1 cellular context compared by ENCODE assay signal in the genomic region with DNA sequence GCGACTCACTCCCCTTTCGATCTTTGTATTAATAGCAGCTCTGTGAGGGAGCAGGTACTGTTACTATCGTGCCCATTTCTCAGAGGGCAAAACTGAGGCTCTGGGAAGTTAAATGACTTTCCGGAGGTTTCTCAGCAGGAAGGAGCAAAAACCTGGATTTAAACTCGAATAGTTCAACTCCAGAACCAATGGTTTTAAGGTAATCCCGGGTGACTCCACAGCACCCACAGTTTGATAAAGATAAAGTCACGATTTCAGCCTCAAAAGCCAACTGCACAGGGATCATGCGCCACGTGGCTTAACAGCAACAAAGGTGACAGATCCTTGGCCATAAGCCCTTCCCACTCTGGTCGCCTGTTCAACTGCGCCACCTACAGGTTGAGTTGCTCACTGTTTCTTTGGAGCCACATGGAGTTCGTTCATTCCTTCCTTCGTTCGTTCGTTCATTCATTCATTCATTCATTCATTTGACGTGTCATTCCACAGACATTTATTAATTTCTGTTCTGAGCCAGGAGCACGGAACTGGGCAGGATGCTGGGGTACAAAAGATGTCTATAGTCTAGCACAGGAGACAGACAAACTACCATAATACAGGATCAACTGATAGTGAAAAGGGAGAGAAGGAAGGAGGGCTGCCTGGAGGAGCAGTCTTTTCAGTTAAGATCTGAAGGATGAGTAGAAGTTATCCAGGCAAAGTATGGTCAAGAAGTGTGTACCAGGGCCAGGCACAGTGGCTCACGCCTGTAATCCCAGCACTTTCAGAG.
TF ChIP-seq lines count a peak whose summit lies in the region.

No MANE protein-coding gene starts in this region.

TF ChIP-seq in HepG2, 621 proteins besides CTCF, POLR2A, EP300 and RAD21 (continued from another document):
- TF ChIP-seq CHD4 (IDR thresholded peaks at IDR 0.05; ENCODE audit: borderline replicate concordance, low read length) (peak; percentile 97), NONO (IDR thresholded peaks at IDR 0.05) (no peak), NONO (CRISPR knock-in tag; conservative IDR thresholded peaks at IDR 0.05) (no peak), HNF4A (CRISPR knock-in tag; IDR thresholded peaks at IDR 0.05) (peak; percentile 10; the same call in 1 of the 2 replicates), SIX4 (CRISPR knock-in tag; IDR thresholded peaks at IDR 0.05) (no peak), NBN (conservative IDR thresholded peaks at IDR 0.05) (no peak), ZNF543 (CRISPR knock-in tag; IDR thresholded peaks at IDR 0.05) (no peak), ZNF24 (IDR thresholded peaks at IDR 0.05) (peak; percentile 98), POLR2G (IDR thresholded peaks at IDR 0.05; ENCODE audit: low read depth, low read length) (no peak), ZSCAN31 (CRISPR knock-in tag; IDR thresholded peaks at IDR 0.05; ENCODE audit: low read depth) (no peak; the same call in 1 of the 2 replicates), GABPA (IDR thresholded peaks at IDR 0.05; ENCODE audit: low read depth, low read length) (no peak), GABPA (CRISPR knock-in tag; IDR thresholded peaks at IDR 0.05; ENCODE audit: low read depth) (no peak), ZNF138 (CRISPR knock-in tag; IDR thresholded peaks at IDR 0.05; ENCODE audit: low read depth) (0 out of 2 replicates have a peak, but pooled peaks have one; percentile 23), ZNF3 (CRISPR knock-in tag; IDR thresholded peaks at IDR 0.05) (0 out of 2 replicates have a peak, but pooled peaks have one; percentile 45), GATAD1 (CRISPR knock-in tag; IDR thresholded peaks at IDR 0.05) (peak; percentile 28; the same call in 1 of the 2 replicates), ZNF510 (CRISPR knock-in tag; IDR thresholded peaks at IDR 0.05; ENCODE audit: low read depth) (no peak), ZNF816 (CRISPR knock-in tag; IDR thresholded peaks at IDR 0.05; ENCODE audit: borderline replicate concordance) (no peak), ELF4 (CRISPR knock-in tag; IDR thresholded peaks at IDR 0.05; ENCODE audit: borderline replicate concordance) (no peak), HCFC1 (IDR thresholded peaks at IDR 0.05; ENCODE audit: low read depth, low read length) (no peak), SOX13 (IDR thresholded peaks at IDR 0.05) (no peak), SOX13 (CRISPR knock-in tag; conservative IDR thresholded peaks at IDR 0.05 in 1 of 2, IDR thresholded peaks at IDR 0.05 in 1 of 2) (no peak), CEBPB (IDR thresholded peaks at IDR 0.05; ENCODE audit: borderline replicate concordance, low read depth, low read length) (no peak), SUZ12 (IDR thresholded peaks at IDR 0.05; ENCODE audit: low read depth, low read length) (0 out of 2 replicates have a peak, but pooled peaks have one; percentile 7), ZNF547 (CRISPR knock-in tag; IDR thresholded peaks at IDR 0.05) (peak; percentile 32; the same call in 1 of the 2 replicates)
- TF ChIP-seq, protein P1, sequence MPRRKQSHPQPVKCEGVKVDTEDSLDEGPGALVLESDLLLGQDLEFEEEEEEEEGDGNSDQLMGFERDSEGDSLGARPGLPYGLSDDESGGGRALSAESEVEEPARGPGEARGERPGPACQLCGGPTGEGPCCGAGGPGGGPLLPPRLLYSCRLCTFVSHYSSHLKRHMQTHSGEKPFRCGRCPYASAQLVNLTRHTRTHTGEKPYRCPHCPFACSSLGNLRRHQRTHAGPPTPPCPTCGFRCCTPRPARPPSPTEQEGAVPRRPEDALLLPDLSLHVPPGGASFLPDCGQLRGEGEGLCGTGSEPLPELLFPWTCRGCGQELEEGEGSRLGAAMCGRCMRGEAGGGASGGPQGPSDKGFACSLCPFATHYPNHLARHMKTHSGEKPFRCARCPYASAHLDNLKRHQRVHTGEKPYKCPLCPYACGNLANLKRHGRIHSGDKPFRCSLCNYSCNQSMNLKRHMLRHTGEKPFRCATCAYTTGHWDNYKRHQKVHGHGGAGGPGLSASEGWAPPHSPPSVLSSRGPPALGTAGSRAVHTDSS (CRISPR knock-in tag; conservative IDR thresholded peaks at IDR 0.05) = no peak
- TF ChIP-seq, protein P2, sequence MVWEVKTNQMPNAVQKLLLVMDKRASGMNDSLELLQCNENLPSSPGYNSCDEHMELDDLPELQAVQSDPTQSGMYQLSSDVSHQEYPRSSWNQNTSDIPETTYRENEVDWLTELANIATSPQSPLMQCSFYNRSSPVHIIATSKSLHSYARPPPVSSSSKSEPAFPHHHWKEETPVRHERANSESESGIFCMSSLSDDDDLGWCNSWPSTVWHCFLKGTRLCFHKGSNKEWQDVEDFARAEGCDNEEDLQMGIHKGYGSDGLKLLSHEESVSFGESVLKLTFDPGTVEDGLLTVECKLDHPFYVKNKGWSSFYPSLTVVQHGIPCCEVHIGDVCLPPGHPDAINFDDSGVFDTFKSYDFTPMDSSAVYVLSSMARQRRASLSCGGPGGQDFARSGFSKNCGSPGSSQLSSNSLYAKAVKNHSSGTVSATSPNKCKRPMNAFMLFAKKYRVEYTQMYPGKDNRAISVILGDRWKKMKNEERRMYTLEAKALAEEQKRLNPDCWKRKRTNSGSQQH (CRISPR knock-in tag; IDR thresholded peaks at IDR 0.05; ENCODE audit: low read depth) = peak; percentile 91; the same call in 1 of the 2 replicates
- TF ChIP-seq, protein P3, sequence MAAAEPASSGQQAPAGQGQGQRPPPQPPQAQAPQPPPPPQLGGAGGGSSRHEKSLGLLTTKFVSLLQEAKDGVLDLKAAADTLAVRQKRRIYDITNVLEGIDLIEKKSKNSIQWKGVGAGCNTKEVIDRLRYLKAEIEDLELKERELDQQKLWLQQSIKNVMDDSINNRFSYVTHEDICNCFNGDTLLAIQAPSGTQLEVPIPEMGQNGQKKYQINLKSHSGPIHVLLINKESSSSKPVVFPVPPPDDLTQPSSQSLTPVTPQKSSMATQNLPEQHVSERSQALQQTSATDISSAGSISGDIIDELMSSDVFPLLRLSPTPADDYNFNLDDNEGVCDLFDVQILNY (CRISPR knock-in tag; conservative IDR thresholded peaks at IDR 0.05) = no peak
- TF ChIP-seq, protein P4, sequence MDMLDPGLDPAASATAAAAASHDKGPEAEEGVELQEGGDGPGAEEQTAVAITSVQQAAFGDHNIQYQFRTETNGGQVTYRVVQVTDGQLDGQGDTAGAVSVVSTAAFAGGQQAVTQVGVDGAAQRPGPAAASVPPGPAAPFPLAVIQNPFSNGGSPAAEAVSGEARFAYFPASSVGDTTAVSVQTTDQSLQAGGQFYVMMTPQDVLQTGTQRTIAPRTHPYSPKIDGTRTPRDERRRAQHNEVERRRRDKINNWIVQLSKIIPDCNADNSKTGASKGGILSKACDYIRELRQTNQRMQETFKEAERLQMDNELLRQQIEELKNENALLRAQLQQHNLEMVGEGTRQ (IDR thresholded peaks at IDR 0.05; ENCODE audit: low read depth, low read length) = peak; percentile 65
- TF ChIP-seq, protein P4 (CRISPR knock-in tag; IDR thresholded peaks at IDR 0.05; ENCODE audit: borderline replicate concordance) = peak; percentile 66; the same call in 1 of the 2 replicates
- TF ChIP-seq, protein P5, sequence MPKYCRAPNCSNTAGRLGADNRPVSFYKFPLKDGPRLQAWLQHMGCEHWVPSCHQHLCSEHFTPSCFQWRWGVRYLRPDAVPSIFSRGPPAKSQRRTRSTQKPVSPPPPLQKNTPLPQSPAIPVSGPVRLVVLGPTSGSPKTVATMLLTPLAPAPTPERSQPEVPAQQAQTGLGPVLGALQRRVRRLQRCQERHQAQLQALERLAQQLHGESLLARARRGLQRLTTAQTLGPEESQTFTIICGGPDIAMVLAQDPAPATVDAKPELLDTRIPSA (CRISPR knock-in tag; IDR thresholded peaks at IDR 0.05; ENCODE audit: borderline replicate concordance) = no peak
- TF ChIP-seq, protein P6, sequence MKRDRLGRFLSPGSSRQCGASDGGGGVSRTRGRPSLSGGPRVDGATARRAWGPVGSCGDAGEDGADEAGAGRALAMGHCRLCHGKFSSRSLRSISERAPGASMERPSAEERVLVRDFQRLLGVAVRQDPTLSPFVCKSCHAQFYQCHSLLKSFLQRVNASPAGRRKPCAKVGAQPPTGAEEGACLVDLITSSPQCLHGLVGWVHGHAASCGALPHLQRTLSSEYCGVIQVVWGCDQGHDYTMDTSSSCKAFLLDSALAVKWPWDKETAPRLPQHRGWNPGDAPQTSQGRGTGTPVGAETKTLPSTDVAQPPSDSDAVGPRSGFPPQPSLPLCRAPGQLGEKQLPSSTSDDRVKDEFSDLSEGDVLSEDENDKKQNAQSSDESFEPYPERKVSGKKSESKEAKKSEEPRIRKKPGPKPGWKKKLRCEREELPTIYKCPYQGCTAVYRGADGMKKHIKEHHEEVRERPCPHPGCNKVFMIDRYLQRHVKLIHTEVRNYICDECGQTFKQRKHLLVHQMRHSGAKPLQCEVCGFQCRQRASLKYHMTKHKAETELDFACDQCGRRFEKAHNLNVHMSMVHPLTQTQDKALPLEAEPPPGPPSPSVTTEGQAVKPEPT (CRISPR knock-in tag; IDR thresholded peaks at IDR 0.05; ENCODE audit: low read depth) = no peak; the same call in 1 of the 2 replicates
- TF ChIP-seq, protein P7, sequence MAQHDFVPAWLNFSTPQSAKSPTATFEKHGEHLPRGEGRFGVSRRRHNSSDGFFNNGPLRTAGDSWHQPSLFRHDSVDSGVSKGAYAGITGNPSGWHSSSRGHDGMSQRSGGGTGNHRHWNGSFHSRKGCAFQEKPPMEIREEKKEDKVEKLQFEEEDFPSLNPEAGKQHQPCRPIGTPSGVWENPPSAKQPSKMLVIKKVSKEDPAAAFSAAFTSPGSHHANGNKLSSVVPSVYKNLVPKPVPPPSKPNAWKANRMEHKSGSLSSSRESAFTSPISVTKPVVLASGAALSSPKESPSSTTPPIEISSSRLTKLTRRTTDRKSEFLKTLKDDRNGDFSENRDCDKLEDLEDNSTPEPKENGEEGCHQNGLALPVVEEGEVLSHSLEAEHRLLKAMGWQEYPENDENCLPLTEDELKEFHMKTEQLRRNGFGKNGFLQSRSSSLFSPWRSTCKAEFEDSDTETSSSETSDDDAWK (CRISPR knock-in tag; IDR thresholded peaks at IDR 0.05) = no peak
